In the genomic region with DNA sequence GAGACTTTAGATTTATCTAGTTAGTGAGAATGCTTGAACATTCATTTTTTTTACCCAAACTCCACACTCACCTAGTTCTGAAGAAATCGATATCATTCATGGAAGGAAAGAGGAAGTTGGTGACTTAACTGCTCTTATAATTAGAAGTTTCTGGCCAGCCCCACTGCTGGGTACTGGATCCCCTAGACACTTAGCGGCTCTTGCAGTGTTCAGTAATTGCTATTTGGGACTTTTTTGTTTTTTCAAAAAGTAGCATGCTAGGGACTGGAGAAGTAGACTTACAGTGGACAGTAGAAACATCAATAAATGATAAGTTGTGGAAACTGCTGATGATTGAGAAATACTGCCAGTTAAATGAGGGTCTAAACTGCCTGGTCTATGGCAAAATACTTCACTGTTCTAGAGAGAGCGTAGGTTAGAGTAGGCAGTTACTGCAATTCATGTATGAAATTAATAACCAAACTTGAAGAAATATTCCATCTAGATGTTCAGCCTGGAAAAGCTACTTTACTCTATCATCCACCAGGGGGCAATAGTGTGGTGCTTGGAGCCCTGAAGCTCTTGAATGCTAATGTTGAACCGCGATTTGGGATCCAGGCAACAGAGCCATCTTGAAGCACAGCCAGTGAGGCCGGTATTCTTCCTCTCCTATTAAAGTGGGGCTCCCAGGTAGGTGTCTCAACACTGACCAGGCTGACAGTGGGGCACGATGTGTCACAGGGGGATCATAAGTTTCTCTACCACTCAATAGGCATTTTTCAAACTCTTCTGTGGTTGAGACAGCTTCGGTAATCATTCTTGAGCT, we compare ENCODE assay signal across 8 cellular contexts.
A peak's percentile ranks its signal among the peaks of the same experiment; 100 is the strongest.
DNase-seq lines count a peak whose midpoint lies in the region; ATAC-seq and TF ChIP-seq lines count a peak whose summit lies in the region.

No MANE protein-coding gene starts in this region.

- no peak overlapping the region for H3K27ac Mint-ChIP-seq in activated CD4-positive, alpha-beta T cell treated with anti-CD3 and anti-CD28 coated beads, Interleukin-2, amount 10 ng/mL, durations not matched to agents 7 days and 5 days
- no peak overlapping the region for H3K27ac Mint-ChIP-seq in T-helper 2 cell treated with Interferon-gamma antibody and Interleukin-4, amounts not matched to agents 5 μg/mL and 100 μg/mL, for 36 hours

- H4K12ac ChIP-seq in trophoblast cell (ENCODE audit: low read depth, low read length): no peak overlapping the region

- no peak overlapping the region for H2BK12ac ChIP-seq in trophoblast cell (ENCODE audit: low read length)

- no CpG with 5 or more reads among the region's 8 CpGs for WGBS in trophoblast cell (ENCODE audit: extremely low coverage, insufficient coverage, insufficient read length)

- no peak overlapping the region for H3K14ac ChIP-seq in trophoblast cell (ENCODE audit: low read length)

- H3K4me1 ChIP-seq in trophoblast cell (ENCODE audit: control insufficient read depth in 1 of 2, insufficient read depth in 2 of 2, low read length in 2 of 2): no peaks in the 10 kb centered on the region

- no peaks in the 10 kb centered on the region for H3K9me3 Mint-ChIP-seq in activated CD4-positive, alpha-beta T cell treated with anti-CD3 and anti-CD28 coated beads, Interleukin-2, amount 10 ng/mL, durations not matched to agents 7 days and 5 days
- no peaks in the 10 kb centered on the region for H3K9me3 Mint-ChIP-seq in T-helper 2 cell treated with Interferon-gamma antibody and Interleukin-4, amounts not matched to agents 5 μg/mL and 100 μg/mL, for 36 hours

- peaks cover 2% of the 10 kb centered on the region for H3K4me1 Mint-ChIP-seq in activated CD4-positive, alpha-beta T cell treated with anti-CD3 and anti-CD28 coated beads, Interleukin-2, amount 10 ng/mL, durations not matched to agents 7 days and 5 days
- H3K4me1 Mint-ChIP-seq in T-helper 2 cell treated with Interferon-gamma antibody and Interleukin-4, amounts not matched to agents 5 μg/mL and 100 μg/mL, for 36 hours (ENCODE audit: low read depth): peaks cover 7% of the 10 kb centered on the region

- no peak overlapping the region for H3K9ac ChIP-seq in trophoblast cell (ENCODE audit: low read length)

- no peak overlapping the region for H2BK5ac ChIP-seq in trophoblast cell (ENCODE audit: low read depth, low read length, poor library complexity)

- TF ChIP-seq CTCF in GM13976 (IDR thresholded peaks at IDR 0.05; ENCODE audit: borderline replicate concordance, control extremely low read depth, extremely low read depth, insufficient read depth, missing control alignments): peak; percentile 63

- no peaks in the 10 kb centered on the region for H3K79me2 ChIP-seq in trophoblast cell (ENCODE audit: control insufficient read depth, insufficient read depth, low read length, poor library complexity)

- no peaks in the 10 kb centered on the region for H3K79me1 ChIP-seq in trophoblast cell (ENCODE audit: low read length)

- H4K8ac ChIP-seq in trophoblast cell (ENCODE audit: low read depth, low read length): no peak overlapping the region

- H3K18ac ChIP-seq in trophoblast cell (ENCODE audit: low read length): no peak overlapping the region

- no peak overlapping the region for H4K91ac ChIP-seq in trophoblast cell (ENCODE audit: low read depth, low read length)

- no peaks in the 10 kb centered on the region for H3K36me3 Mint-ChIP-seq in activated CD4-positive, alpha-beta T cell treated with anti-CD3 and anti-CD28 coated beads, Interleukin-2, amount 10 ng/mL, durations not matched to agents 7 days and 5 days (ENCODE audit: low read depth)
- H3K36me3 Mint-ChIP-seq in T-helper 2 cell treated with Interferon-gamma antibody and Interleukin-4, amounts not matched to agents 5 μg/mL and 100 μg/mL, for 36 hours (ENCODE audit: low read depth): no peaks in the 10 kb centered on the region

- H3K4me3 ChIP-seq in trophoblast cell (ENCODE audit: low read depth, low read length): no peak overlapping the region

- no peak overlapping the region for H3K4me2 ChIP-seq in trophoblast cell (ENCODE audit: low read length)

- no peak overlapping the region for H3K27ac ChIP-seq in trophoblast cell (ENCODE audit: low read depth, low read length)

- in situ Hi-C loops in GM13976 (cut with MboI; ENCODE audit: low sequenced_read_pairs, unreplicated experiment): loop anchor here (10.0 kb wide), 1 partner anchor 344 kb away; no protein-coding TSS in a partner anchor

- H2AK5ac ChIP-seq in trophoblast cell (ENCODE audit: low read length): no peak overlapping the region

- H2AFZ ChIP-seq in trophoblast cell (ENCODE audit: insufficient read depth, low read length, poor library complexity): no peak overlapping the region

- no peaks in the 10 kb centered on the region for H3K27me3 ChIP-seq in trophoblast cell (ENCODE audit: insufficient read depth, low read length)

- DNase-seq in AG08396 (ENCODE audit: low spot score) (peak; percentile 56), GM13976 (ENCODE audit: low spot score) (peak; percentile 34), NCI-H2107 treated with DMSO at 0.1 percent for 48 hours (lab: John Stamatoyannopoulos, UW; ENCODE audit: unreplicated experiment) (peak; percentile 43), globus pallidus (ENCODE audit: low spot score) (peak; percentile 54), trophoblast cell (peak; percentile 31 to 87)
- DNase-seq in activated CD4-positive, alpha-beta T cell treated with anti-CD3 and anti-CD28 coated beads, Interleukin-2, amount 10 ng/mL, durations not matched to agents 7 days and 5 days: peak; percentile 35
- no peak for DNase-seq in T-helper 2 cell treated with Interferon-gamma antibody and Interleukin-4, amounts not matched to agents 5 μg/mL and 100 μg/mL, for 36 hours (ENCODE audit: low spot score)

- peaks cover 26% of the 10 kb centered on the region for H3K27me3 Mint-ChIP-seq in activated CD4-positive, alpha-beta T cell treated with anti-CD3 and anti-CD28 coated beads, Interleukin-2, amount 10 ng/mL, durations not matched to agents 7 days and 5 days
- peaks cover 6% of the 10 kb centered on the region for H3K27me3 Mint-ChIP-seq in T-helper 2 cell treated with Interferon-gamma antibody and Interleukin-4, amounts not matched to agents 5 μg/mL and 100 μg/mL, for 36 hours (ENCODE audit: low read depth)

- peak; percentile 80 for ATAC-seq in HG03025 (IDR thresholded peaks at IDR 0.05; ENCODE audit: low FRiP score, unreplicated experiment)

- POLR2A ChIA-PET in activated CD4-positive, alpha-beta T cell treated with anti-CD3 and anti-CD28 coated beads, Interleukin-2, amount 10 ng/mL, durations not matched to agents 7 days and 5 days (lab: Charles Lee): no interaction called here

- H3K36me3 ChIP-seq in trophoblast cell (ENCODE audit: control insufficient read depth in 1 of 2, insufficient read depth in 2 of 2, low read length in 2 of 2): no peaks in the 10 kb centered on the region

- no peaks in the 10 kb centered on the region for H3K9me3 ChIP-seq in trophoblast cell (ENCODE audit: insufficient read depth, low read depth, low read length)

- H3K23ac ChIP-seq in trophoblast cell (ENCODE audit: low read length): no peak overlapping the region

- CTCF ChIA-PET in activated CD4-positive, alpha-beta T cell treated with anti-CD3 and anti-CD28 coated beads, Interleukin-2, amount 10 ng/mL, durations not matched to agents 7 days and 5 days (lab: Charles Lee): no interaction called here

- H3K4ac ChIP-seq in trophoblast cell (ENCODE audit: low read depth, low read length): no peak overlapping the region

- no peak overlapping the region for H2BK120ac ChIP-seq in trophoblast cell (ENCODE audit: insufficient read depth, low read length, poor library complexity)

- H3K4me3 Mint-ChIP-seq in activated CD4-positive, alpha-beta T cell treated with anti-CD3 and anti-CD28 coated beads, Interleukin-2, amount 10 ng/mL, durations not matched to agents 7 days and 5 days: no peak overlapping the region
- no peak overlapping the region for H3K4me3 Mint-ChIP-seq in T-helper 2 cell treated with Interferon-gamma antibody and Interleukin-4, amounts not matched to agents 5 μg/mL and 100 μg/mL, for 36 hours
